In the genomic region with DNA sequence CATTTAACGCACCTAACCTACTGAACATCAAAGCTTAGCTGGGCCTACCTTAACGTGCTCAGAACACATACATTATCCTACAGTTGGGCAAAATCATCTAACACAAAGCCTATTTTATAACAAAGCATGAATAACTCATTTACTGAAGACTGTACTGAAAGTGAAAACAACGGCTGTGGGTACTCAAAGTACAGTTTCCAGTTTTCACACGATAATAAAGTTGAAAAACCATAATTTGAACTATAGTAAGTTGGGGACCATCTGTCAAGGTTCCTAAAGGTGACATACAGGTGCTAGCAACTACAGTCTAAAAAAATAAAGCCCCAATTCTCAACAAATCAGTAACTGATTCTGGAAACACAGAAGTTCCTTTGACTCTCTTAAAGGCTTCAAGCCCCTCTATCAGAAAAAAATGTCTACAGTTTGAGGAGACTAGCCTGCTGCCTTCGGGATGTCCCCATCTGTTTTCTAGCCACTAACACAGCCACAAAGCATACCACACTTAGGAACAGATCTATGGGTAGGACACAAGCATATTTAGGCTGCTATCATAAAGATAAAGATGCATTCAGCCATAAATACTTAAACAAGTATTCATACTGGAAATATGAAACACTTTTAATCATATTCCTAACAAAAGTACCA, we compare ENCODE assay signal across 14 cellular contexts.
DNase-seq lines count a peak whose midpoint lies in the region; ATAC-seq and TF ChIP-seq lines count a peak whose summit lies in the region.
"Had no signal": no experiment of that assay in that cellular context is flagged by ENCODE, and none has a peak within 500 bp of the region (broad histone marks: within the 10 kb centered on the region; RNA-seq: fewer than 3 reads in every experiment).

No MANE protein-coding gene starts in this region.

- no peak for TF ChIP-seq CTCF in brain (conservative IDR thresholded peaks at IDR 0.05)

- H3K36me3 Mint-ChIP-seq in activated T-cell treated with anti-CD3 and anti-CD28 coated beads, Interleukin-2, amount 50 U/mL, for 72 hours (ENCODE audit: insufficient read depth in 2 of 2): peaks cover 0 to 10% of the 10 kb centered on the region in 2 donors
- peaks cover 19% of the 10 kb centered on the region for H3K36me3 Mint-ChIP-seq in brain

- peaks cover 0 to 3% of the 10 kb centered on the region in 2 donors for H3K9me3 Mint-ChIP-seq in activated T-cell treated with anti-CD3 and anti-CD28 coated beads, Interleukin-2, amount 50 U/mL, for 72 hours
- no peaks in the 10 kb centered on the region for H3K9me3 Mint-ChIP-seq in brain

- H3K4me1 Mint-ChIP-seq in activated T-cell treated with anti-CD3 and anti-CD28 coated beads, Interleukin-2, amount 50 U/mL, for 72 hours (ENCODE audit: low read depth): peaks cover 82% of the 10 kb centered on the region
- peaks cover 87% of the 10 kb centered on the region for H3K4me1 Mint-ChIP-seq in brain

- H3K27me3 Mint-ChIP-seq in activated T-cell treated with anti-CD3 and anti-CD28 coated beads, Interleukin-2, amount 50 U/mL, for 72 hours (ENCODE audit: low read depth): no peaks in the 10 kb centered on the region
- H3K27me3 Mint-ChIP-seq in brain: no peaks in the 10 kb centered on the region

- peak; percentile 72 to 81 for ATAC-seq in activated T-cell treated with anti-CD3 and anti-CD28 coated beads, Interleukin-2, amount 50 U/mL, for 72 hours (replicated peaks in 1 of 2)
- peak; percentile 49 for ATAC-seq in HG03280 (IDR thresholded peaks at IDR 0.05; ENCODE audit: unreplicated experiment)
- ATAC-seq in stimulated activated naive CD8-positive, alpha-beta T cell treated with anti-CD3 and anti-CD28 coated beads, Interleukin-15, Interleukin-2, amounts not matched to agents 100 U/mL and 50 U/mL, for 24 hours: peak; percentile 67
- no peak for ATAC-seq in GM19455 (IDR thresholded peaks at IDR 0.05; ENCODE audit: unreplicated experiment)
- ATAC-seq: foreskin keratinocyte had no signal

- peak overlapping the region; percentile 88 for H3K27ac Mint-ChIP-seq in activated T-cell treated with anti-CD3 and anti-CD28 coated beads, Interleukin-2, amount 50 U/mL, for 72 hours
- peak overlapping the region in 3 of 5 experiments; percentile 3 to 40 (median 36) for H3K27ac Mint-ChIP-seq in brain

- DNase-seq in activated T-cell treated with anti-CD3 and anti-CD28 coated beads, Interleukin-2, amount 50 U/mL, for 72 hours: no peak
- no peak for DNase-seq in activated T-cell treated with anti-CD3 and anti-CD28 coated beads, Interleukin-2, amount 50 U/mL, for 1 hour
- no peak for DNase-seq in stimulated activated naive CD8-positive, alpha-beta T cell treated with anti-CD3 and anti-CD28 coated beads, Interleukin-15, Interleukin-2, amounts not matched to agents 100 U/mL and 50 U/mL, for 24 hours
- DNase-seq in NCI-H82 (lab: John Stamatoyannopoulos, UW) (no peak), NCI-H2029 (lab: John Stamatoyannopoulos, UW) (no peak)
- DNase-seq: foreskin keratinocyte, kidney glomerular epithelial cell, NCI-H1105, NCI-H526 treated with DMSO at 0.1 percent for 48 hours, SHP77, uterus had no signal

- peak overlapping the region; percentile 59 to 61 for H3K4me3 Mint-ChIP-seq in activated T-cell treated with anti-CD3 and anti-CD28 coated beads, Interleukin-2, amount 50 U/mL, for 72 hours
- H3K4me3 Mint-ChIP-seq in brain: no peak overlapping the region

Comparison
In these comparisons a context has a peak if more than half of its experiments do, and no peak if none do; other contexts are left out.
1. H3K4me3 Mint-ChIP-seq: peak in activated T-cell treated with anti-CD3 and anti-CD28 coated beads, Interleukin-2, amount 50 U/mL, for 72 hours (2 of 2); none in brain (0 of 5).